In the genomic region with DNA sequence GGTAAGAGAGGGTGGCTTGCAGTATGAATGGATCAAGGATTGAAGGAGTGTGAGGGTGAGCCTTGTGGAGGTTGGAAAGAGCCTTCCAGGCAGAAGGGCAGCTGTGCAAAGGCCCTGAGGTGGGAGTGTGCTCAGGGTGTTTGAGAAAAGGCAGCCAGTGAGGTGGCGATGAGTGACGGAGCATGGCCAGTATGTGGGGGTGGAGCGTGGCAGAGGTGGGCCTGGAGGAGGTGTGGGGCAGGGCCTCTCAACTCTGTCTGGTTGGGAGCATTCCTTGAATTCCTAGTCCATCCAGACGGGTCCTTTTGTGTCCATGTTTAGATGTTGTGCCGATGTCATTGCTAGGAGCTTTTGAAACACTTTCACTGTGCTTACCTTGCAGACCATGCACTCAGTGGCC, we compare ENCODE assay signal across 1 cellular context.
TF ChIP-seq lines count a peak whose summit lies in the region.

No MANE protein-coding gene starts in this region.

TF ChIP-seq in SK-N-SH treated with all-trans-retinoic acid at 6 μM for 48 hours, 23 proteins besides CTCF, POLR2A, EP300 and RAD21 (continued from another document):
- TF ChIP-seq, protein P1, sequence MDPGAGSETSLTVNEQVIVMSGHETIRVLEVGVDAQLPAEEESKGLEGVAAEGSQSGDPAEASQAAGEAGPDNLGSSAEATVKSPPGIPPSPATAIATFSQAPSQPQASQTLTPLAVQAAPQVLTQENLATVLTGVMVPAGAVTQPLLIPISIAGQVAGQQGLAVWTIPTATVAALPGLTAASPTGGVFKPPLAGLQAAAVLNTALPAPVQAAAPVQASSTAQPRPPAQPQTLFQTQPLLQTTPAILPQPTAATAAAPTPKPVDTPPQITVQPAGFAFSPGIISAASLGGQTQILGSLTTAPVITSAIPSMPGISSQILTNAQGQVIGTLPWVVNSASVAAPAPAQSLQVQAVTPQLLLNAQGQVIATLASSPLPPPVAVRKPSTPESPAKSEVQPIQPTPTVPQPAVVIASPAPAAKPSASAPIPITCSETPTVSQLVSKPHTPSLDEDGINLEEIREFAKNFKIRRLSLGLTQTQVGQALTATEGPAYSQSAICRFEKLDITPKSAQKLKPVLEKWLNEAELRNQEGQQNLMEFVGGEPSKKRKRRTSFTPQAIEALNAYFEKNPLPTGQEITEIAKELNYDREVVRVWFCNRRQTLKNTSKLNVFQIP (CRISPR knock-in tag; IDR thresholded peaks at IDR 0.05; ENCODE audit: borderline replicate concordance, low read depth): no peak
- TF ChIP-seq RARB (CRISPR knock-in tag; IDR thresholded peaks at IDR 0.05) (no peak), ZFP30 (CRISPR knock-in tag; IDR thresholded peaks at IDR 0.05) (no peak), ZNF70 (CRISPR knock-in tag; IDR thresholded peaks at IDR 0.05) (no peak)
- TF ChIP-seq, protein P2, sequence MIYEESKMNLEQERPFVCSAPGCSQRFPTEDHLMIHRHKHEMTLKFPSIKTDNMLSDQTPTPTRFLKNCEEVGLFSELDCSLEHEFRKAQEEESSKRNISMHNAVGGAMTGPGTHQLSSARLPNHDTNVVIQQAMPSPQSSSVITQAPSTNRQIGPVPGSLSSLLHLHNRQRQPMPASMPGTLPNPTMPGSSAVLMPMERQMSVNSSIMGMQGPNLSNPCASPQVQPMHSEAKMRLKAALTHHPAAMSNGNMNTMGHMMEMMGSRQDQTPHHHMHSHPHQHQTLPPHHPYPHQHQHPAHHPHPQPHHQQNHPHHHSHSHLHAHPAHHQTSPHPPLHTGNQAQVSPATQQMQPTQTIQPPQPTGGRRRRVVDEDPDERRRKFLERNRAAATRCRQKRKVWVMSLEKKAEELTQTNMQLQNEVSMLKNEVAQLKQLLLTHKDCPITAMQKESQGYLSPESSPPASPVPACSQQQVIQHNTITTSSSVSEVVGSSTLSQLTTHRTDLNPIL (CRISPR knock-in tag; IDR thresholded peaks at IDR 0.05; ENCODE audit: low read depth): no peak
